ENCODE assay signal across 33 cellular contexts in the genomic region with DNA sequence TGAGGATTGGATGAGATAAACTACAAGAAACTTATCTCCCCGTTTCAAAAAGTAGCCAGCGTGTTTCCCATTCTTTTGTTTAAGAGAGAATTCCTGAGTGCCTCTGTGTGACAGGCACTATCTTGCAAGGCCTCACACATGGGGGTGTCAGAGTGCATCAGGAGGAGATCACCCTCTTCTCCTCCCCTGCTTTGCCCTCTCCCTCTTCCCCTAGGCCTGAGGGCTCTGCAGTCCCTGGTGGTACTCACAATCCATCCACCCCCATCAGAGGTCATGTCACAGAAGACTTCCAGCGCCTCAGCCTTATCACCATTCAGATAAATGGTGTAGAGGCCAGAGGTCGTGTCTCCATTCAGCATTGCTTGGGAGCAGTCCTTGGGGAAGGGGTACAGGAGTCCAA.
"Had no signal": no experiment of that assay in that cellular context is flagged by ENCODE, and none has a peak within 500 bp of the region (broad histone marks: within the 10 kb centered on the region; RNA-seq: fewer than 3 reads in every experiment).

No MANE protein-coding gene starts in this region.

- H3K4me1 Mint-ChIP-seq: activated naive CD4-positive, alpha-beta T cell treated with anti-CD3 and anti-CD28 coated beads, Interleukin-2, amount 50 U/mL, for 24 hours had no signal

- H3K4me3 ChIP-seq: adrenal gland, body of pancreas, colonic mucosa, dorsolateral prefrontal cortex, esophagus muscularis mucosa, gastrocnemius medialis had no signal

- H3K9me3 Mint-ChIP-seq: activated CD4-positive, alpha-beta memory T cell treated with anti-CD3 and anti-CD28 coated beads for 36 hours; activated naive CD4-positive, alpha-beta T cell treated with anti-CD3 and anti-CD28 coated beads for 36 hours; activated naive CD4-positive, alpha-beta T cell treated with anti-CD3 and anti-CD28 coated beads, Interleukin-2, amount 50 U/mL, for 24 hours; activated naive CD8-positive, alpha-beta T cell treated with anti-CD3 and anti-CD28 coated beads for 36 hours; activated naive CD8-positive, alpha-beta T cell treated with anti-CD3 and anti-CD28 coated beads, Interleukin-2, amount 50 U/mL, for 24 hours; activated T-helper 1 cell treated with anti-CD3 and anti-CD28 coated beads, Interleukin-12 subunit alpha, Interleukin-12 subunit beta, Interleukin-2, Interleukin-4 antibody, amounts not matched to agents 30 ng/mL and 10 ng/mL and 1 ng/mL, durations not matched to agents 14 hours and 24 hours and 36 hours; activated T-helper 2 cell treated with anti-CD3 and anti-CD28 coated beads, Interferon-gamma antibody, Interleukin-2, Interleukin-4, amounts not matched to agents 10 μg/mL and 5 μg/mL and 100 μg/mL, durations not matched to agents 14 hours and 24 hours and 36 hours had no signal

- H3K4me1 ChIP-seq: adrenal gland, body of pancreas, colonic mucosa, foreskin keratinocyte, gastrocnemius medialis had no signal

- H3K36me3 Mint-ChIP-seq: activated naive CD4-positive, alpha-beta T cell treated with anti-CD3 and anti-CD28 coated beads, Interleukin-2, amount 50 U/mL, for 24 hours; activated naive CD8-positive, alpha-beta T cell treated with anti-CD3 and anti-CD28 coated beads for 36 hours had no signal

- H3K4me3 Mint-ChIP-seq: activated CD4-positive, alpha-beta memory T cell treated with anti-CD3 and anti-CD28 coated beads for 36 hours; activated CD4-positive, alpha-beta T cell treated with anti-CD3 and anti-CD28 coated beads for 36 hours; activated CD4-positive, alpha-beta T cell treated with anti-CD3 and anti-CD28 coated beads, Interleukin-2, amount 10 ng/mL, durations not matched to agents 24 days and 14 days; activated CD8-positive, alpha-beta memory T cell treated with anti-CD3 and anti-CD28 coated beads, Interleukin-2, amount 10 ng/mL, durations not matched to agents 7 days and 5 days; activated CD8-positive, alpha-beta T cell treated with anti-CD3 and anti-CD28 coated beads, Interleukin-2, amount 10 ng/mL, durations not matched to agents 7 days and 5 days; activated naive CD4-positive, alpha-beta T cell treated with anti-CD3 and anti-CD28 coated beads for 36 hours; activated naive CD4-positive, alpha-beta T cell treated with anti-CD3 and anti-CD28 coated beads, Interleukin-2, amount 50 U/mL, for 24 hours; activated naive CD8-positive, alpha-beta T cell treated with anti-CD3 and anti-CD28 coated beads for 36 hours; activated naive CD8-positive, alpha-beta T cell treated with anti-CD3 and anti-CD28 coated beads, Interleukin-2, amount 50 U/mL, for 24 hours; activated T-helper 1 cell treated with anti-CD3 and anti-CD28 coated beads, Interleukin-12 subunit alpha, Interleukin-12 subunit beta, Interleukin-2, Interleukin-4 antibody, amounts not matched to agents 30 ng/mL and 10 ng/mL and 1 ng/mL, durations not matched to agents 14 hours and 24 hours and 36 hours; T-helper 17 cell had no signal

- H3K27ac Mint-ChIP-seq: activated CD4-positive, alpha-beta memory T cell treated with anti-CD3 and anti-CD28 coated beads for 36 hours; activated CD4-positive, alpha-beta T cell treated with anti-CD3 and anti-CD28 coated beads for 36 hours; activated CD4-positive, alpha-beta T cell treated with anti-CD3 and anti-CD28 coated beads, Interleukin-2, amount 10 ng/mL, durations not matched to agents 24 days and 14 days; activated CD8-positive, alpha-beta memory T cell treated with anti-CD3 and anti-CD28 coated beads, Interleukin-2, amount 10 ng/mL, durations not matched to agents 7 days and 5 days; activated CD8-positive, alpha-beta T cell treated with anti-CD3 and anti-CD28 coated beads, Interleukin-2, amount 10 ng/mL, durations not matched to agents 7 days and 5 days; activated naive CD4-positive, alpha-beta T cell treated with anti-CD3 and anti-CD28 coated beads for 36 hours; activated naive CD4-positive, alpha-beta T cell treated with anti-CD3 and anti-CD28 coated beads, Interleukin-2, amount 50 U/mL, for 24 hours; activated naive CD8-positive, alpha-beta T cell treated with anti-CD3 and anti-CD28 coated beads for 36 hours; activated naive CD8-positive, alpha-beta T cell treated with anti-CD3 and anti-CD28 coated beads, Interleukin-2, amount 50 U/mL, for 24 hours; activated T-helper 1 cell treated with anti-CD3 and anti-CD28 coated beads, Interleukin-12 subunit alpha, Interleukin-12 subunit beta, Interleukin-2, Interleukin-4 antibody, amounts not matched to agents 30 ng/mL and 10 ng/mL and 1 ng/mL, durations not matched to agents 14 hours and 24 hours and 36 hours; activated T-helper 2 cell treated with anti-CD3 and anti-CD28 coated beads, Interferon-gamma antibody, Interleukin-2, Interleukin-4, amounts not matched to agents 10 μg/mL and 5 μg/mL and 100 μg/mL, durations not matched to agents 14 hours and 24 hours and 36 hours; T-helper 17 cell had no signal

- H3K9me3 ChIP-seq: adrenal gland, body of pancreas, colonic mucosa, esophagus muscularis mucosa, gastrocnemius medialis had no signal

- H3K27me3 Mint-ChIP-seq: activated CD4-positive, alpha-beta memory T cell treated with anti-CD3 and anti-CD28 coated beads for 36 hours had no signal

- DNase-seq: activated CD4-positive, alpha-beta memory T cell treated with anti-CD3 and anti-CD28 coated beads for 36 hours; activated CD4-positive, alpha-beta T cell treated with anti-CD3 and anti-CD28 coated beads for 36 hours; activated CD4-positive, alpha-beta T cell treated with anti-CD3 and anti-CD28 coated beads, Interleukin-2, amount 10 ng/mL, durations not matched to agents 24 days and 14 days; activated CD4-positive, CD25-positive, alpha-beta regulatory T cell; activated CD4-positive, CD25-positive, alpha-beta regulatory T cell treated with anti-CD3 and anti-CD28 coated beads, Interleukin-2, amount 50 U/mL, for 72 hours; activated CD8-positive, alpha-beta memory T cell treated with anti-CD3 and anti-CD28 coated beads, Interleukin-2, amount 10 ng/mL, durations not matched to agents 7 days and 5 days; activated CD8-positive, alpha-beta memory T cell treated with anti-CD3 and anti-CD28 coated beads, Interleukin-2, amount 50 U/mL, for 4 hours; activated CD8-positive, alpha-beta T cell treated with anti-CD3 and anti-CD28 coated beads, Interleukin-2, amount 10 ng/mL, durations not matched to agents 7 days and 5 days; activated effector memory CD4-positive, alpha-beta T cell treated with anti-CD3 and anti-CD28 coated beads, Interleukin-2, amount 50 U/mL, for 16 hours; activated naive CD4-positive, alpha-beta T cell treated with anti-CD3 and anti-CD28 coated beads for 36 hours; activated naive CD8-positive, alpha-beta T cell treated with anti-CD3 and anti-CD28 coated beads for 36 hours; activated naive CD8-positive, alpha-beta T cell treated with anti-CD3 and anti-CD28 coated beads, Interleukin-2, amount 50 U/mL, for 24 hours; activated T-cell treated with anti-CD3 and anti-CD28 coated beads, Interleukin-2, amount 50 U/mL, for 1 hour; activated T-cell treated with anti-CD3 and anti-CD28 coated beads, Interleukin-2, amount 50 U/mL, for 48 hours; adrenal gland; amygdala; aorta; body of pancreas; central memory CD4-positive, alpha-beta T cell; cerebellar nuclear complex; colonic mucosa; dorsolateral prefrontal cortex; effector memory CD4-positive, alpha-beta T cell; erythroblast; foreskin keratinocyte; gastrocnemius medialis; glutamatergic neuron; T-helper 1 cell; T-helper 17 cell had no signal

- ATAC-seq: activated CD4-positive, alpha-beta T cell treated with anti-CD3 and anti-CD28 coated beads for 36 hours; activated CD8-positive, alpha-beta memory T cell treated with anti-CD3 and anti-CD28 coated beads, Interleukin-2, amount 10 ng/mL, durations not matched to agents 7 days and 5 days; activated CD8-positive, alpha-beta T cell treated with anti-CD3 and anti-CD28 coated beads, Interleukin-2, amount 10 ng/mL, durations not matched to agents 7 days and 5 days; activated naive CD8-positive, alpha-beta T cell treated with anti-CD3 and anti-CD28 coated beads, Interleukin-2, amount 50 U/mL, for 24 hours; body of pancreas; foreskin keratinocyte; gastrocnemius medialis; T-helper 17 cell had no signal

- H3K27me3 ChIP-seq: adrenal gland, body of pancreas, colonic mucosa, dorsolateral prefrontal cortex, esophagus muscularis mucosa, foreskin keratinocyte, gastrocnemius medialis had no signal

- H3K36me3 ChIP-seq: adrenal gland, colonic mucosa, gastrocnemius medialis had no signal

- H3K27ac ChIP-seq: adrenal gland, body of pancreas, colonic mucosa, dorsolateral prefrontal cortex, esophagus muscularis mucosa, foreskin keratinocyte, gastrocnemius medialis had no signal
